ENCODE assay signal across 29 cellular contexts in the genomic region with DNA sequence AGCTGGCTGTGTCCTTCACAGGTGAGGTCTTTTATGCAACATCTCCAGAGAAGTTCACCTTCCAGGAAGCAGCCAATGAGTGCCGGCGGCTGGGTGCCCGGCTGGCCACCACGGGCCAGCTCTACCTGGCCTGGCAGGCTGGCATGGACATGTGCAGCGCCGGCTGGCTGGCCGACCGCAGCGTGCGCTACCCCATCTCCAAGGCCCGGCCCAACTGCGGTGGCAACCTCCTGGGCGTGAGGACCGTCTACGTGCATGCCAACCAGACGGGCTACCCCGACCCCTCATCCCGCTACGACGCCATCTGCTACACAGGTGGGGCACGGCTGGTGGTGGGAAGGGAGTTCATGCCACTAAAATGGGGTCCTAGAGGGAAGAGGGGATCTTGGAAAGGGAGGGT. TPM values are rescaled to one million over a fixed set of nuclear protein-coding genes. Genes with fewer than 3 reads are reported as not detected.
"Had no signal": no experiment of that assay in that cellular context is flagged by ENCODE, and none has a peak within 500 bp of the region (broad histone marks: within the 10 kb centered on the region; RNA-seq: fewer than 3 reads in every experiment).

No MANE protein-coding gene starts in this region.

- H3K4me1 Mint-ChIP-seq: stimulated activated effector memory CD8-positive, alpha-beta T cell treated with anti-CD3 and anti-CD28 coated beads, Interleukin-12 subunit alpha, Interleukin-12 subunit beta, amount 100 ng/mL, for 72 hours had no signal

- H3K4me3 ChIP-seq: stomach, suprapubic skin, testis, thoracic aorta, thyroid gland, tibial artery, tibial nerve, transverse colon, upper lobe of left lung, upper lobe of right lung, uterus, vagina had no signal

- ATAC-seq: stimulated activated effector memory CD8-positive, alpha-beta T cell treated with anti-CD3 and anti-CD28 coated beads, Interleukin-12 subunit alpha, Interleukin-12 subunit beta, amount 100 ng/mL, for 72 hours; stimulated activated memory B cell treated with anti-CD40 and anti-IgM and Interleukin-4, amounts not matched to agents 10 μg/mL and 1 μg/mL and 100 μg/mL, for 72 hours; stimulated activated naive B cell treated with anti-CD40 and anti-IgM and Interleukin-4, amounts not matched to agents 10 μg/mL and 1 μg/mL and 100 μg/mL, for 72 hours; stimulated activated naive CD8-positive, alpha-beta T cell treated with anti-CD3 and anti-CD28 coated beads, Interleukin-15, amount 100 ng/mL, for 72 hours; stimulated activated naive CD8-positive, alpha-beta T cell treated with anti-CD3 and anti-CD28 coated beads, Interleukin-15, Interleukin-2, amounts not matched to agents 100 U/mL and 50 U/mL, for 24 hours; upper lobe of right lung had no signal

- H3K9me3 ChIP-seq: stomach, suprapubic skin, testis, thoracic aorta, thyroid gland, tibial artery, tibial nerve, transverse colon, upper lobe of left lung, upper lobe of right lung, uterus, vagina had no signal

- H3K4me3 Mint-ChIP-seq: stimulated activated effector memory CD8-positive, alpha-beta T cell treated with anti-CD3 and anti-CD28 coated beads, Interleukin-12 subunit alpha, Interleukin-12 subunit beta, amount 100 ng/mL, for 72 hours; stimulated activated memory B cell treated with anti-CD40 and anti-IgM and Interleukin-4, amounts not matched to agents 10 μg/mL and 1 μg/mL and 100 μg/mL, for 72 hours; stimulated activated naive B cell treated with anti-CD40 and anti-IgM and Interleukin-4, amounts not matched to agents 10 μg/mL and 1 μg/mL and 100 μg/mL, for 72 hours; stimulated activated naive CD8-positive, alpha-beta T cell treated with anti-CD3 and anti-CD28 coated beads, Interleukin-15, amount 100 ng/mL, for 72 hours; stimulated activated naive CD8-positive, alpha-beta T cell treated with anti-CD3 and anti-CD28 coated beads, Interleukin-15, Interleukin-2, amounts not matched to agents 100 ng/mL and 50 ng/mL, for 24 hours; type B pancreatic cell had no signal

- H3K27ac Mint-ChIP-seq: stimulated activated effector memory CD8-positive, alpha-beta T cell treated with anti-CD3 and anti-CD28 coated beads, Interleukin-12 subunit alpha, Interleukin-12 subunit beta, amount 100 ng/mL, for 72 hours; stimulated activated memory B cell treated with anti-CD40 and anti-IgM and Interleukin-4, amounts not matched to agents 10 μg/mL and 1 μg/mL and 100 μg/mL, for 72 hours; stimulated activated naive B cell treated with anti-CD40 and anti-IgM and Interleukin-4, amounts not matched to agents 10 μg/mL and 1 μg/mL and 100 μg/mL, for 72 hours; type B pancreatic cell had no signal

- H3K36me3 ChIP-seq: stomach, suprapubic skin, thyroid gland, tibial nerve, transverse colon, upper lobe of left lung, upper lobe of right lung, uterus, vagina had no signal

- H3K4me1 ChIP-seq: stomach, suprapubic skin, testis, thyroid gland, tibial artery, tibial nerve, transverse colon, upper lobe of left lung, upper lobe of right lung, uterus, vagina had no signal

- H3K27me3 Mint-ChIP-seq: stimulated activated naive CD8-positive, alpha-beta T cell treated with anti-CD3 and anti-CD28 coated beads, Interleukin-15, Interleukin-2, amounts not matched to agents 100 ng/mL and 50 ng/mL, for 24 hours had no signal

- H3K9me3 Mint-ChIP-seq: stimulated activated effector memory CD8-positive, alpha-beta T cell treated with anti-CD3 and anti-CD28 coated beads, Interleukin-12 subunit alpha, Interleukin-12 subunit beta, amount 100 ng/mL, for 72 hours; stimulated activated memory B cell treated with anti-CD40 and anti-IgM and Interleukin-4, amounts not matched to agents 10 μg/mL and 1 μg/mL and 100 μg/mL, for 72 hours; stimulated activated naive B cell treated with anti-CD40 and anti-IgM and Interleukin-4, amounts not matched to agents 10 μg/mL and 1 μg/mL and 100 μg/mL, for 72 hours; stimulated activated naive CD8-positive, alpha-beta T cell treated with anti-CD3 and anti-CD28 coated beads, Interleukin-15, amount 100 ng/mL, for 72 hours; stimulated activated naive CD8-positive, alpha-beta T cell treated with anti-CD3 and anti-CD28 coated beads, Interleukin-15, Interleukin-2, amounts not matched to agents 100 ng/mL and 50 ng/mL, for 24 hours; type B pancreatic cell had no signal

- H3K27me3 ChIP-seq: testis, thyroid gland, tibial artery, tibial nerve, transverse colon, upper lobe of left lung, upper lobe of right lung, uterus, vagina had no signal

- DNase-seq: stimulated activated CD4-positive, alpha-beta T cell treated with anti-CD3 and anti-CD28 coated beads, Interleukin-2, amount 100 ng/mL, for 48 hours; stimulated activated CD4-positive, alpha-beta T cell treated with anti-CD3 and anti-CD28 coated beads, Interleukin-4, amount 100 ng/mL, for 1 hour; stimulated activated CD4-positive, alpha-beta T cell treated with anti-CD3 and anti-CD28 coated beads, Interleukin-4, amount 100 ng/mL, for 24 hours; stimulated activated CD4-positive, alpha-beta T cell treated with anti-CD3 and anti-CD28 coated beads, Interleukin-4, amount 100 ng/mL, for 4 hours; stimulated activated CD8-positive, alpha-beta memory T cell treated with anti-CD3 and anti-CD28 coated beads, Interleukin-4, amount 100 ng/mL, for 48 hours; stimulated activated naive B cell treated with anti-CD40 and anti-IgM and Interleukin-4, amounts not matched to agents 10 μg/mL and 1 μg/mL and 100 μg/mL, for 72 hours; stimulated activated naive CD4-positive, alpha-beta T cell; stimulated activated naive CD4-positive, alpha-beta T cell treated with Interleukin-2 at 50 U/mL for 16 hours; stimulated activated naive CD8-positive, alpha-beta T cell treated with anti-CD3 and anti-CD28 coated beads, Interleukin-15, amount 100 ng/mL, for 72 hours; stimulated activated naive CD8-positive, alpha-beta T cell treated with anti-CD3 and anti-CD28 coated beads, Interleukin-15, Interleukin-2, amounts not matched to agents 100 U/mL and 50 U/mL, for 24 hours; stomach; substantia nigra; testis; thyroid gland; tibial artery; transverse colon; trophoblast cell; upper lobe of right lung; uterus had no signal

- H3K27ac ChIP-seq: stomach, suprapubic skin, testis, thoracic aorta, thyroid gland, tibial artery, tibial nerve, transverse colon, upper lobe of left lung, upper lobe of right lung, uterus, vagina had no signal

- H3K36me3 Mint-ChIP-seq: stimulated activated effector memory CD8-positive, alpha-beta T cell treated with anti-CD3 and anti-CD28 coated beads, Interleukin-12 subunit alpha, Interleukin-12 subunit beta, amount 100 ng/mL, for 72 hours; stimulated activated memory B cell treated with anti-CD40 and anti-IgM and Interleukin-4, amounts not matched to agents 10 μg/mL and 1 μg/mL and 100 μg/mL, for 72 hours; stimulated activated naive B cell treated with anti-CD40 and anti-IgM and Interleukin-4, amounts not matched to agents 10 μg/mL and 1 μg/mL and 100 μg/mL, for 72 hours; type B pancreatic cell had no signal

RNA-seq across cellular contexts. Expression of gene ACAN, which starts 40.1 kb away (rescaled TPM):
- total RNA-seq: subcutaneous adipose tissue had no signal
